In the genomic region with DNA sequence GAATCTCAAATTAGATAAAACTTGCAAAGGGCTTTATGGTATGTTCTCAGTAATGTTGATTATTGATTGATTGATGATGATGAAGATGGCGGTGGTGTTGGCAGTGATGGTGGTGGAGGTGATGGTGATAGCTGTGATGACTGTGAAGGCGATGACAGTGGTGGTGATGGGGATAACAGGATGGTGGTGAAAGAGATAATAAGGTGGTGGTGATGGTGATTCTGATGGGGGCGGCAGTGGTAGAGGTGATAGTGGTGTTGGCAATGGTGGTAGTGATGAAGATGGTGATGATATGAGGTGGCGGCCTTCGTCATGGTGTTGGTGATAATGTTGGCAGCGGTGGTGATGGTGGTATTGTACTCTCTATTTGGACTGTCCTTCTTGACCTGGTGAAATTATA, we compare ENCODE assay signal across 18 cellular contexts.
DNase-seq lines count a peak whose midpoint lies in the region; ATAC-seq, FAIRE-seq and TF ChIP-seq lines count a peak whose summit lies in the region.
"Had no signal": no experiment of that assay in that cellular context is flagged by ENCODE, and none has a peak within 500 bp of the region (broad histone marks: within the 10 kb centered on the region; RNA-seq: fewer than 3 reads in every experiment).

No MANE protein-coding gene starts in this region.

- H3K4me2 ChIP-seq in astrocyte (ENCODE audit: low read length), result no peak overlapping the region

- H3K27ac ChIP-seq in astrocyte (ENCODE audit: low read depth, low read length), result no peak overlapping the region

- H3K9me3 Mint-ChIP-seq in astrocyte (ENCODE audit: unreplicated experiment) (peaks cover 3% of the 10 kb centered on the region), immature natural killer cell (no peaks in the 10 kb centered on the region)
- no peaks in the 10 kb centered on the region for H3K9me3 Mint-ChIP-seq in stimulated activated effector memory CD8-positive, alpha-beta T cell treated with anti-CD3 and anti-CD28 coated beads, Interleukin-12 subunit alpha, Interleukin-12 subunit beta, amount 100 ng/mL, for 72 hours
- H3K9me3 Mint-ChIP-seq: CD8-positive, alpha-beta T cell; H9 had no signal

- H3K4me3 ChIP-seq in astrocyte (ENCODE audit: insufficient read depth, low read depth, low read length), result no peak overlapping the region
- H3K4me3 ChIP-seq: BLaER1 treated with 17β-estradiol and CSF1 and Interleukin-3, amounts not matched to agents 10 nM and 100 nM; GM12878 had no signal

- no peaks in the 10 kb centered on the region for H3K27me3 ChIP-seq in astrocyte (ENCODE audit: insufficient read depth, low read length)
- H3K27me3 ChIP-seq: BLaER1 treated with 17β-estradiol and CSF1 and Interleukin-3, amounts not matched to agents 10 nM and 100 nM had no signal

- no peaks in the 10 kb centered on the region for H3K9me3 ChIP-seq in astrocyte (ENCODE audit: insufficient read depth, low read depth, low read length)

- peaks cover 6% of the 10 kb centered on the region for H3K36me3 ChIP-seq in astrocyte (ENCODE audit: insufficient read depth, low read length)

- H2AFZ ChIP-seq in astrocyte (ENCODE audit: low read depth, low read length), result no peak overlapping the region

- H3K79me2 ChIP-seq in astrocyte (ENCODE audit: insufficient read depth, low read length), result peaks cover 8% of the 10 kb centered on the region

- H3K27me3 Mint-ChIP-seq in astrocyte (ENCODE audit: low read depth, unreplicated experiment) (no peaks in the 10 kb centered on the region), immature natural killer cell (ENCODE audit: low read depth in 3 of 3) (peaks cover 3 to 5% (median 4%) of the 10 kb centered on the region in 3 donors)
- H3K27me3 Mint-ChIP-seq: B cell had no signal

- ATAC-seq in Right ventricle myocardium inferior (no peak), HG03135 (IDR thresholded peaks at IDR 0.05; ENCODE audit: unreplicated experiment) (no peak), GM19463 (IDR thresholded peaks at IDR 0.05; ENCODE audit: unreplicated experiment) (no peak)
- ATAC-seq in stimulated activated effector memory CD8-positive, alpha-beta T cell treated with anti-CD3 and anti-CD28 coated beads, Interleukin-12 subunit alpha, Interleukin-12 subunit beta, amount 100 ng/mL, for 72 hours, result peak; percentile 59
- ATAC-seq: CD8-positive, alpha-beta T cell; GM12878 had no signal

- no peak for FAIRE-seq in astrocyte (lab: Jason Lieb, UNC)
- FAIRE-seq: GM12878, H1 had no signal

- intact Hi-C loops in cardiac septum (cut with DNase I) (no loop called here), Right ventricle myocardium inferior (cut with DNase I) (no loop called here)

- H4K20me1 ChIP-seq in astrocyte (ENCODE audit: insufficient read depth, low read length), result peaks cover 81% of the 10 kb centered on the region

- H3K4me1 Mint-ChIP-seq in astrocyte (ENCODE audit: low read depth, unreplicated experiment), result no peaks in the 10 kb centered on the region
- H3K4me1 Mint-ChIP-seq in immature natural killer cell, result peaks cover 15 to 25% of the 10 kb centered on the region in 2 donors
- H3K4me1 Mint-ChIP-seq in stimulated activated effector memory CD8-positive, alpha-beta T cell treated with anti-CD3 and anti-CD28 coated beads, Interleukin-12 subunit alpha, Interleukin-12 subunit beta, amount 100 ng/mL, for 72 hours, result peaks cover 27% of the 10 kb centered on the region

- peak; percentile 22 for DNase-seq in cardiac septum (ENCODE audit: low spot score)
- no peak for DNase-seq in Right ventricle myocardium inferior (ENCODE audit: missing footprints)
- no peak for DNase-seq in astrocyte (ENCODE audit: low read depth)
- peak; percentile 59 to 66 (median 61) for DNase-seq in immature natural killer cell
- DNase-seq in stimulated activated effector memory CD8-positive, alpha-beta T cell treated with anti-CD3 and anti-CD28 coated beads, Interleukin-12 subunit alpha, Interleukin-12 subunit beta, amount 100 ng/mL, for 72 hours (ENCODE audit: low spot score in 2 of 2), result no peak
- DNase-seq: CD8-positive, alpha-beta T cell; COR-L47; DMS 273 treated with DMSO at 0.1 percent for 48 hours; DMS53; DND-41; EL; H9 had no signal

- no peaks in the 10 kb centered on the region for H3K4me1 ChIP-seq in astrocyte (ENCODE audit: insufficient read depth, low read length)

- H3K36me3 Mint-ChIP-seq in astrocyte (ENCODE audit: low read depth, unreplicated experiment) (peaks cover 9% of the 10 kb centered on the region), immature natural killer cell (peaks cover 4 to 19% (median 14%) of the 10 kb centered on the region in 3 donors)
- no peaks in the 10 kb centered on the region for H3K36me3 Mint-ChIP-seq in stimulated activated effector memory CD8-positive, alpha-beta T cell treated with anti-CD3 and anti-CD28 coated beads, Interleukin-12 subunit alpha, Interleukin-12 subunit beta, amount 100 ng/mL, for 72 hours

- TF ChIP-seq CTCF in astrocyte (IDR thresholded peaks at IDR 0.05; ENCODE audit: insufficient read depth, low read depth, low read length), result no peak

- H3K9ac ChIP-seq in astrocyte (ENCODE audit: low read length), result no peak overlapping the region
- H3K9ac ChIP-seq: BLaER1 treated with 17β-estradiol and CSF1 and Interleukin-3, amounts not matched to agents 10 nM and 100 nM had no signal

- H3K4me3 Mint-ChIP-seq in astrocyte (ENCODE audit: unreplicated experiment), result peak overlapping the region; percentile 2
- no peak overlapping the region for H3K4me3 Mint-ChIP-seq in immature natural killer cell
- H3K4me3 Mint-ChIP-seq in stimulated activated effector memory CD8-positive, alpha-beta T cell treated with anti-CD3 and anti-CD28 coated beads, Interleukin-12 subunit alpha, Interleukin-12 subunit beta, amount 100 ng/mL, for 72 hours, result no peak overlapping the region
- H3K4me3 Mint-ChIP-seq: B cell; CD8-positive, alpha-beta T cell; H9 had no signal

- H3K27ac Mint-ChIP-seq in astrocyte (ENCODE audit: unreplicated experiment), result no peak overlapping the region
- peak overlapping the region; percentile 1 to 67 (median 28) for H3K27ac Mint-ChIP-seq in immature natural killer cell
- H3K27ac Mint-ChIP-seq in stimulated activated effector memory CD8-positive, alpha-beta T cell treated with anti-CD3 and anti-CD28 coated beads, Interleukin-12 subunit alpha, Interleukin-12 subunit beta, amount 100 ng/mL, for 72 hours, result no peak overlapping the region
- H3K27ac Mint-ChIP-seq: B cell; CD8-positive, alpha-beta T cell had no signal

Comparison
In these comparisons a context has a peak if more than half of its experiments do, and no peak if none do; other contexts are left out.
1. DNase-seq: peak in cardiac septum (single experiment) and immature natural killer cell (3 of 3); none in Right ventricle myocardium inferior (single experiment), astrocyte (single experiment) and stimulated activated effector memory CD8-positive, alpha-beta T cell treated with anti-CD3 and anti-CD28 coated beads, Interleukin-12 subunit alpha, Interleukin-12 subunit beta, amount 100 ng/mL, for 72 hours (0 of 2).
2. H3K27ac Mint-ChIP-seq: peak in immature natural killer cell (6 of 6); none in astrocyte (single experiment) and stimulated activated effector memory CD8-positive, alpha-beta T cell treated with anti-CD3 and anti-CD28 coated beads, Interleukin-12 subunit alpha, Interleukin-12 subunit beta, amount 100 ng/mL, for 72 hours (single experiment).